In the genomic region with DNA sequence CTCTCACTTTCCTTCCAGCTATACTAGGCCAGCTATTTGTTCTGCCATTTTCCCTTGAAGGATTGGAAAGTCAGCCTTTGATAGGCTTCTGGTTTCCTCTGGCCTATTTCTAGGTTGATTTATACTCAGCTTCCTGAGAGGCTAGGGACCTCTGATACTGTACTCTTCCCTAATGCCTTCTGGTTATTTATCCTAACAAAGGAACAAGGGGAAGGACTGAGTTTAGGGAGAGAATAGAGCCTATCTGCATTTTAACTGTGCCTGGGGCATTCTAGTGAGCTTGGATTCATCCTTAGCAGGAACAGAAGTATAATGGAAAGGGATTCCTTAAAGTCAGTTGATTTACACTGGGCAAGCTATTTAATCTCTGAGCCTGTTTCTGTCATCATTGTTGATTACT, we compare ENCODE assay signal across 16 cellular contexts. TPM values are rescaled to one million over a fixed set of nuclear protein-coding genes. Genes with fewer than 3 reads are reported as not detected.
A peak's percentile ranks its signal among the peaks of the same experiment; 100 is the strongest.
DNase-seq lines count a peak whose midpoint lies in the region; ATAC-seq lines count a peak whose summit lies in the region.
"Had no signal": no experiment of that assay in that cellular context is flagged by ENCODE, and none has a peak within 500 bp of the region (broad histone marks: within the 10 kb centered on the region; RNA-seq: fewer than 3 reads in every experiment).

No MANE protein-coding gene starts in this region.

- peaks cover 60% of the 10 kb centered on the region for H3K36me3 ChIP-seq in SK-N-MC (ENCODE audit: insufficient read depth, low read length)
- H3K36me3 ChIP-seq in skeletal muscle tissue (ENCODE audit: control insufficient read depth in 3 of 3, insufficient read depth in 3 of 3, low read length in 3 of 3) = peaks cover 9 to 35% (median 18%) of the 10 kb centered on the region in 3 donors
- H3K36me3 ChIP-seq: ovary had no signal

- H3K9me3 Mint-ChIP-seq in activated T-cell treated with anti-CD3 and anti-CD28 coated beads, Interleukin-2, amount 50 U/mL, for 24 hours = no peaks in the 10 kb centered on the region
- H3K9me3 Mint-ChIP-seq: activated naive CD4-positive, alpha-beta T cell treated with anti-CD3 and anti-CD28 coated beads, Interleukin-2, amount 50 U/mL, for 24 hours had no signal

- H3K4me3 Mint-ChIP-seq in activated T-cell treated with anti-CD3 and anti-CD28 coated beads, Interleukin-2, amount 50 U/mL, for 24 hours = no peak overlapping the region
- H3K4me3 Mint-ChIP-seq: activated naive CD4-positive, alpha-beta T cell treated with anti-CD3 and anti-CD28 coated beads, Interleukin-2, amount 50 U/mL, for 24 hours had no signal

- DNase-seq in activated T-cell treated with anti-CD3 and anti-CD28 coated beads, Interleukin-2, amount 50 U/mL, for 24 hours = no peak
- no peak for DNase-seq in activated T-cell treated with anti-CD3 and anti-CD28 coated beads, Interleukin-2, amount 50 U/mL, for 48 hours
- no peak for DNase-seq in SK-N-MC (ENCODE audit: low read depth, low spot score)
- DNase-seq in iPS DF 19.7 (ENCODE audit: low read depth, low spot score) = peak; percentile 42
- DNase-seq: activated CD8-positive, alpha-beta memory T cell treated with anti-CD3 and anti-CD28 coated beads for 24 hours; DMS79; hypothalamus; NCI-H2081 treated with DMSO at 0.1 percent for 48 hours; ovary; SHP77 treated with DMSO at 0.1 percent for 48 hours had no signal

- H3K9me3 ChIP-seq in SK-N-MC (ENCODE audit: low read depth, low read length) = no peaks in the 10 kb centered on the region
- no peaks in the 10 kb centered on the region for H3K9me3 ChIP-seq in skeletal muscle tissue (ENCODE audit: control insufficient read depth in 3 of 3, low read length in 3 of 3)
- H3K9me3 ChIP-seq: ovary had no signal

- H3K27me3 Mint-ChIP-seq in activated T-cell treated with anti-CD3 and anti-CD28 coated beads, Interleukin-2, amount 50 U/mL, for 24 hours = no peaks in the 10 kb centered on the region
- H3K27me3 Mint-ChIP-seq: activated naive CD4-positive, alpha-beta T cell treated with anti-CD3 and anti-CD28 coated beads, Interleukin-2, amount 50 U/mL, for 24 hours had no signal

- peaks cover 74% of the 10 kb centered on the region for H3K36me3 Mint-ChIP-seq in activated T-cell treated with anti-CD3 and anti-CD28 coated beads, Interleukin-2, amount 50 U/mL, for 24 hours (ENCODE audit: low read depth)

- ATAC-seq in GM19455 (IDR thresholded peaks at IDR 0.05; ENCODE audit: unreplicated experiment) (no peak), HG03460 (IDR thresholded peaks at IDR 0.05; ENCODE audit: unreplicated experiment) (no peak), HG02938 (IDR thresholded peaks at IDR 0.05; ENCODE audit: unreplicated experiment) (no peak)
- ATAC-seq: esophagus mucosa had no signal

- H3K4me1 ChIP-seq in skeletal muscle tissue (ENCODE audit: control insufficient read depth in 3 of 3, insufficient read depth in 3 of 3, low read length in 3 of 3) = peaks cover 11 to 13% (median 12%) of the 10 kb centered on the region in 3 donors

- no peaks in the 10 kb centered on the region for H3K27me3 ChIP-seq in skeletal muscle tissue (ENCODE audit: control insufficient read depth in 3 of 3, insufficient read depth in 3 of 3, low read length in 3 of 3)
- H3K27me3 ChIP-seq: ovary had no signal

- H3K4me3 ChIP-seq in SK-N-MC (no peak overlapping the region), skeletal muscle tissue (ENCODE audit: low read length in 3 of 3) (no peak overlapping the region)
- H3K4me3 ChIP-seq: ovary had no signal

- H3K9ac ChIP-seq in SK-N-MC (ENCODE audit: insufficient read length) (no peak overlapping the region), skeletal muscle tissue (ENCODE audit: low read depth in 1 of 3, low read length in 3 of 3) (no peak overlapping the region)

- peaks cover 5% of the 10 kb centered on the region for H3K4me1 Mint-ChIP-seq in activated T-cell treated with anti-CD3 and anti-CD28 coated beads, Interleukin-2, amount 50 U/mL, for 24 hours (ENCODE audit: low read depth)

- H3K27ac Mint-ChIP-seq in activated T-cell treated with anti-CD3 and anti-CD28 coated beads, Interleukin-2, amount 50 U/mL, for 24 hours = peak overlapping the region; percentile 58

- H3K27ac ChIP-seq in SK-N-MC = peak overlapping the region; percentile 83
- H3K27ac ChIP-seq in skeletal muscle tissue (ENCODE audit: low read depth, low read length) = peak overlapping the region; percentile 86
- H3K27ac ChIP-seq: ovary had no signal

RNA-seq across cellular contexts. Expression of a gene that starts 11.8 kb away (rescaled TPM):
- total RNA-seq in skeletal muscle tissue = 3.7 TPM

RNA-seq across cellular contexts. Expression of a gene that starts 46.9 kb away (rescaled TPM):
- 17.7 TPM for total RNA-seq in skeletal muscle tissue

RNA-seq across cellular contexts. Expression of a gene that starts 47.2 kb away (rescaled TPM):
- 48.5 TPM for total RNA-seq in skeletal muscle tissue
